ENCODE assay signal across 15 cellular contexts in the genomic region with DNA sequence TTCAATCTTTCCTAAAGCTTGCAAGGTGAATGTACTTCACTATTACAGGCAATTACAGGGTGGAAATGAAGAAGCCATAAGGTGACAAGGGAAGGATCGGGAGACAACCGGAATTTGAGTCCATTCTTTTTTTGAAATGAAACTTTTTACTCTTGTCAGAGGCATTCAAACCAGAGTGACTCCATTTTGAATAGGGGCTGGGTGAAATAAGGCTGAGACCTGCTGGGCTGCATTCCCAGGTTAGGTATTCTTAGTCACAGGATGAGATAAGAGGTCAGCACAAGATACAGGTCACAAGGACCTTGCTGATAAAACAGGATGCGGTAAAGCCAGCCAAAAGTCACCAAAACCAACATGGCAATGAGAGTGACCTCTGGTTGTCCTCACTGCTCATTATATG.
DNase-seq lines count a peak whose midpoint lies in the region; ATAC-seq, FAIRE-seq and TF ChIP-seq lines count a peak whose summit lies in the region.
"Had no signal": no experiment of that assay in that cellular context is flagged by ENCODE, and none has a peak within 500 bp of the region (broad histone marks: within the 10 kb centered on the region; RNA-seq: fewer than 3 reads in every experiment).

No MANE protein-coding gene starts in this region.

- no peaks in the 10 kb centered on the region for H3K36me3 ChIP-seq in HepG2 (replicated peaks in 1 of 2; ENCODE audit: control insufficient read depth in 1 of 2, insufficient read depth in 2 of 2, low read length in 2 of 2)
- no peaks in the 10 kb centered on the region for H3K36me3 ChIP-seq in esophagus squamous epithelium

- no peak overlapping the region for H3K4me2 ChIP-seq in HepG2 (ENCODE audit: low read depth, low read length)

- 77% methylated on average over 3 of the region's 3 CpGs for WGBS in HepG2 (ENCODE audit: low lambda C conversion rate)
- 51 to 71% methylated on average over 3 of the region's 3 CpGs for WGBS in esophagus squamous epithelium, 2 donors

- no peak overlapping the region for H3K4me3 Mint-ChIP-seq in central memory CD8-positive, alpha-beta T cell
- no peak overlapping the region for H3K4me3 Mint-ChIP-seq in CD14-positive monocyte
- H3K4me3 Mint-ChIP-seq: B cell; CD8-positive, alpha-beta T cell had no signal

- H3K27ac Mint-ChIP-seq in central memory CD8-positive, alpha-beta T cell (ENCODE audit: low read depth) = peak overlapping the region; percentile 11
- no peak overlapping the region for H3K27ac Mint-ChIP-seq in CD14-positive monocyte
- H3K27ac Mint-ChIP-seq: B cell; CD8-positive, alpha-beta T cell had no signal

- peak; percentile 25 for DNase-seq in ELF-1 (ENCODE audit: low read depth, low spot score)
- peak; percentile 71 for DNase-seq in NCI-H146 (lab: John Stamatoyannopoulos, UW)
- DNase-seq in central memory CD8-positive, alpha-beta T cell (ENCODE audit: low spot score in 2 of 2) = no peak
- no peak for DNase-seq in HepG2 (ENCODE audit: low spot score)
- no peak for DNase-seq in esophagus squamous epithelium (lab: John Stamatoyannopoulos, UW)
- DNase-seq in CD14-positive monocyte (ENCODE audit: low spot score) = no peak
- no peak for DNase-seq in GM12892 (ENCODE audit: insufficient read length)
- DNase-seq: CD8-positive, alpha-beta T cell; Kasumi-1; NCI-H1417 treated with DMSO at 0.1 percent for 48 hours; NCI-H226; SHP77 had no signal

- in situ Hi-C loops in HepG2 (cut with HindIII; ENCODE audit: extremely low pct_ligation_motif_present, low pct_unique_long_range_greater_than_20kb) = no loop called here

- POLR2A ChIA-PET in HepG2 (lab: Yijun Ruan, JAX) = no interaction called here

- TF ChIP-seq CTCF in HepG2 (CRISPR knock-in tag; IDR thresholded peaks at IDR 0.05) (no peak), esophagus squamous epithelium (IDR thresholded peaks at IDR 0.05) (no peak), CD14-positive monocyte (IDR thresholded peaks at IDR 0.05) (no peak)

- H3K27me3 ChIP-seq in HepG2 (ENCODE audit: control insufficient read depth in 1 of 2, insufficient read depth in 2 of 2, low read length in 2 of 2) (no peaks in the 10 kb centered on the region), esophagus squamous epithelium (peaks cover 0 to 6% (median 0%) of the 10 kb centered on the region in 4 donors)

- TF ChIP-seq RAD21 in HepG2 (CRISPR knock-in tag; IDR thresholded peaks at IDR 0.05) = no peak

- CTCF ChIA-PET in HepG2 (lab: Yijun Ruan, JAX; ENCODE audit: low intra/inter-chr PET ratio, low total read pairs) = no interaction called here

- no TSS peak for BruUV-seq in HepG2 (replicated peaks; lab: Mats Ljungman, UMichigan)

- TF ChIP-seq POLR2A in HepG2 (IDR thresholded peaks at IDR 0.05; ENCODE audit: insufficient read depth in 1 of 2, low read depth in 2 of 2, low read length in 2 of 2) (no peak), esophagus squamous epithelium (IDR thresholded peaks at IDR 0.05) (no peak), GM12892 (IDR thresholded peaks at IDR 0.05; ENCODE audit: low read depth, low read length) (no peak)

- H3K36me3 Mint-ChIP-seq in central memory CD8-positive, alpha-beta T cell (ENCODE audit: insufficient read depth) = no peaks in the 10 kb centered on the region
- no peaks in the 10 kb centered on the region for H3K36me3 Mint-ChIP-seq in CD14-positive monocyte

- no peaks in the 10 kb centered on the region for H3K79me2 ChIP-seq in HepG2 (ENCODE audit: insufficient read depth, low read length)

- intact Hi-C loops in HepG2 (cut with micrococcal nuclease; ENCODE audit: unreplicated experiment) = no loop called here
- intact Hi-C loops in esophagus squamous epithelium (cut with DNase I) = no loop called here
- intact Hi-C loops in CD14-positive monocyte (cut with micrococcal nuclease) = no loop called here

- H3K4me1 ChIP-seq in HepG2 (ENCODE audit: insufficient read depth, low read length) = no peaks in the 10 kb centered on the region
- H3K4me1 ChIP-seq in esophagus squamous epithelium = no peaks in the 10 kb centered on the region

- H3K27ac ChIP-seq in HepG2 (ENCODE audit: extremely low read length, insufficient read depth, low read length) (no peak overlapping the region), esophagus squamous epithelium (no peak overlapping the region)

- H3K4me1 Mint-ChIP-seq in central memory CD8-positive, alpha-beta T cell = no peaks in the 10 kb centered on the region
- no peaks in the 10 kb centered on the region for H3K4me1 Mint-ChIP-seq in CD14-positive monocyte
- H3K4me1 Mint-ChIP-seq: B cell had no signal

- H3K9ac ChIP-seq in HepG2 (ENCODE audit: insufficient read depth, low read depth, low read length) = no peak overlapping the region

- H3K27me3 Mint-ChIP-seq in central memory CD8-positive, alpha-beta T cell = no peaks in the 10 kb centered on the region
- H3K27me3 Mint-ChIP-seq in CD14-positive monocyte (ENCODE audit: low read depth in 3 of 3) = peaks cover 0 to 9% (median 3%) of the 10 kb centered on the region in 3 donors
- H3K27me3 Mint-ChIP-seq: B cell had no signal

- FAIRE-seq in HepG2 (lab: Jason Lieb, UNC) = no peak
- FAIRE-seq in GM12892 (lab: Jason Lieb, UNC) = no peak
- FAIRE-seq: H54 had no signal

- H4K20me1 ChIP-seq in HepG2 (ENCODE audit: insufficient read depth, low read length) = no peaks in the 10 kb centered on the region

- H3K4me3 ChIP-seq in HepG2 (replicated peaks in 1 of 3; ENCODE audit: insufficient read depth in 1 of 3, low read depth in 2 of 3, low read length in 3 of 3) (no peak overlapping the region), esophagus squamous epithelium (no peak overlapping the region)

- no peak overlapping the region for H2AFZ ChIP-seq in HepG2 (ENCODE audit: low read length)

- H3K9me3 Mint-ChIP-seq in central memory CD8-positive, alpha-beta T cell = no peaks in the 10 kb centered on the region
- peaks cover 14 to 39% (median 28%) of the 10 kb centered on the region in 7 donors for H3K9me3 Mint-ChIP-seq in CD14-positive monocyte

- TF ChIP-seq EP300 in HepG2 (IDR thresholded peaks at IDR 0.05; ENCODE audit: low read depth in 2 of 2, low read length in 2 of 2) = no peak
- no peak for TF ChIP-seq EP300 in HepG2 (CRISPR knock-in tag; IDR thresholded peaks at IDR 0.05; ENCODE audit: borderline replicate concordance)

- peaks cover 10% of the 10 kb centered on the region for H3K9me3 ChIP-seq in HepG2 (ENCODE audit: low read length)
- H3K9me3 ChIP-seq in esophagus squamous epithelium = peaks cover 0 to 31% (median 15%) of the 10 kb centered on the region in 3 donors

- no peak for ATAC-seq in central memory CD8-positive, alpha-beta T cell (replicated peaks; ENCODE audit: extremely low read depth, poor library complexity, severe bottlenecking)
- ATAC-seq in HepG2 (no peak), GM19455 (IDR thresholded peaks at IDR 0.05; ENCODE audit: unreplicated experiment) (no peak)
- ATAC-seq: CD8-positive, alpha-beta T cell had no signal

TF ChIP-seq in HepG2, 621 proteins besides CTCF, POLR2A, EP300 and RAD21:
- TF ChIP-seq HES4 (CRISPR knock-in tag; IDR thresholded peaks at IDR 0.05; ENCODE audit: borderline replicate concordance) (no peak), ZNF7 (CRISPR knock-in tag; IDR thresholded peaks at IDR 0.05) (peak; percentile 68)

Comparison
In these comparisons a context has a peak if more than half of its experiments do, and no peak if none do; other contexts are left out.
1. DNase-seq: peak in ELF-1 (single experiment) and NCI-H146 (single experiment); none in central memory CD8-positive, alpha-beta T cell (0 of 2), HepG2 (single experiment), esophagus squamous epithelium (single experiment), CD14-positive monocyte (single experiment) and GM12892 (single experiment).